ENCODE assay signal across 7 cellular contexts in the genomic region with DNA sequence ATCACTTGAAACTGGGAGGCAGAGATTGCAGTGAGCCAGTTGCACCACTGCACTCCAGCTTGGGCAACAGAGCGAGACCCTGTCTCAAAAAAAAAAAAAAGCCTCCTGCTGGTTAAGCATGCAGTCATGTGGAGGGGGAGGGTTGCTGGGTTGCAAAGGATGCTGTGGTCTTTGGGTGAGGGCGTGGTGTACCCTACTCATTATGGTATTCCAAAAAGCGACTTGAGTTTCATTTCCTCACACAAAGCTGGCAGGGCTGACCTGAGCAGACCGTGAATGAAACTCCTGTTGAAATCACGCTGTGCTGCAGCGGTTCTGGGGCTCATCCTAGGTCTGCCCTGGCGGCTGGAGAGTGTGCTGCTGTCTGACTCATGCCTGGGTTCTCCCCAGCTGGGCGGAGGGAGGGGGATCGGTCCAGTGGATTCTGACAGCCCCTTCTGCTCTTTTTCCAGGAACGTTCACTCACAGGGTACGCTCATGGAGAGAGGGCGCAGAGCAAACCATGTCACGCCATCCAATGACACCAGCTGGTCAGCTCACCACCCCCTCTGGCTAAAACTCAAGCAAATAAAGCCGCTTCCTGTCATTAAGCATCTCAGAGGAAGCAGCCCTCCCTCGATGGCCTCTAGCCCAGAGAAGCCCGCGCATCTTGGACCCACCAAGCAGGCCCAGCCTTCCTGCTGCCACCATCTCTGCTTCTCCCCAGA.
DNase-seq lines count a peak whose midpoint lies in the region; ATAC-seq and TF ChIP-seq lines count a peak whose summit lies in the region.

No MANE protein-coding gene starts in this region.

- H3K4me2 ChIP-seq in smooth muscle cell = peak overlapping the region; percentile 74

- H3K27ac Mint-ChIP-seq in activated CD8-positive, alpha-beta T cell treated with anti-CD3 and anti-CD28 coated beads, Interleukin-2, amount 10 ng/mL, durations not matched to agents 7 days and 5 days = peak overlapping the region; percentile 98

- H3K36me3 Mint-ChIP-seq in activated CD8-positive, alpha-beta T cell treated with anti-CD3 and anti-CD28 coated beads, Interleukin-2, amount 10 ng/mL, durations not matched to agents 7 days and 5 days (ENCODE audit: low read depth) = peaks cover 4% of the 10 kb centered on the region

- POLR2A ChIA-PET in activated CD8-positive, alpha-beta T cell treated with anti-CD3 and anti-CD28 coated beads, Interleukin-2, amount 10 ng/mL, durations not matched to agents 7 days and 5 days (lab: Charles Lee) = interaction anchor here (0.6 to 4.0 kb wide), 7 partner anchors 11 to 542 kb away, joined by 3 to 26 read pairs (median 5); a partner anchor contains a TSS

- peaks cover 73% of the 10 kb centered on the region for H3K4me1 Mint-ChIP-seq in activated CD8-positive, alpha-beta T cell treated with anti-CD3 and anti-CD28 coated beads, Interleukin-2, amount 10 ng/mL, durations not matched to agents 7 days and 5 days (ENCODE audit: low read depth)

- H3K79me2 ChIP-seq in smooth muscle cell (ENCODE audit: low read depth) = no peaks in the 10 kb centered on the region

- TF ChIP-seq CTCF in smooth muscle cell (IDR thresholded peaks at IDR 0.05; ENCODE audit: borderline replicate concordance, insufficient read depth, poor library complexity, severe bottlenecking) = peak; percentile 17

- CTCF ChIA-PET in activated CD8-positive, alpha-beta T cell treated with anti-CD3 and anti-CD28 coated beads, Interleukin-2, amount 10 ng/mL, durations not matched to agents 7 days and 5 days (lab: Charles Lee) = interaction anchor here (0.7 to 4.6 kb wide), 15 partner anchors 8 to 340 kb away, joined by 3 to 38 read pairs (median 5); a partner anchor contains a TSS

- H3K4me3 Mint-ChIP-seq in activated CD8-positive, alpha-beta T cell treated with anti-CD3 and anti-CD28 coated beads, Interleukin-2, amount 10 ng/mL, durations not matched to agents 7 days and 5 days = peak overlapping the region; percentile 78

- H4K20me1 ChIP-seq in smooth muscle cell (ENCODE audit: low read depth) = no peaks in the 10 kb centered on the region

- no peaks in the 10 kb centered on the region for H3K9me3 ChIP-seq in smooth muscle cell (replicated peaks; ENCODE audit: low read depth)

- H3K4me3 ChIP-seq in smooth muscle cell = peak overlapping the region; percentile 19

- TF ChIP-seq POLR2A in GM18526 (IDR thresholded peaks at IDR 0.05; ENCODE audit: extremely low read depth, insufficient read length) = peak; percentile 55

- no peak overlapping the region for H3K9ac ChIP-seq in smooth muscle cell (ENCODE audit: low read depth)

- H3K27me3 Mint-ChIP-seq in activated CD8-positive, alpha-beta T cell treated with anti-CD3 and anti-CD28 coated beads, Interleukin-2, amount 10 ng/mL, durations not matched to agents 7 days and 5 days (ENCODE audit: low read depth) = no peaks in the 10 kb centered on the region

- H3K27ac ChIP-seq in smooth muscle cell (ENCODE audit: low read depth) = peak overlapping the region; percentile 25

- ATAC-seq in HG02798 (IDR thresholded peaks at IDR 0.05; ENCODE audit: poor library complexity, unreplicated experiment) = peak; percentile 90
- peak; percentile 91 for ATAC-seq in activated CD8-positive, alpha-beta T cell treated with anti-CD3 and anti-CD28 coated beads, Interleukin-2, amount 10 ng/mL, durations not matched to agents 7 days and 5 days

- H3F3A ChIP-seq in smooth muscle cell (ENCODE audit: low read depth) = no peaks in the 10 kb centered on the region

- H3K36me3 ChIP-seq in smooth muscle cell (ENCODE audit: low read depth) = no peaks in the 10 kb centered on the region

- DNase-seq in NCI-H2196 (lab: John Stamatoyannopoulos, UW; ENCODE audit: unreplicated experiment) = peak; percentile 91
- DNase-seq in activated CD8-positive, alpha-beta T cell treated with anti-CD3 and anti-CD28 coated beads, Interleukin-2, amount 10 ng/mL, durations not matched to agents 7 days and 5 days = peak; percentile 87
- DNase-seq in fibroblast of the conjunctiva (ENCODE audit: low read depth) = peak; percentile 48
- peak; percentile 53 for DNase-seq in smooth muscle cell (lab: John Stamatoyannopoulos, UW; ENCODE audit: unreplicated experiment)
- no peak for DNase-seq in GF-D8 (lab: John Stamatoyannopoulos, UW)

- H3K4me1 ChIP-seq in smooth muscle cell (ENCODE audit: low read depth) = no peaks in the 10 kb centered on the region

- WGBS in smooth muscle cell (ENCODE audit: low lambda C conversion rate) = 30% methylated on average over 17 of the region's 17 CpGs

- H2AFZ ChIP-seq in smooth muscle cell (ENCODE audit: low read depth) = peak overlapping the region; percentile 28

- no peaks in the 10 kb centered on the region for H3K9me3 Mint-ChIP-seq in activated CD8-positive, alpha-beta T cell treated with anti-CD3 and anti-CD28 coated beads, Interleukin-2, amount 10 ng/mL, durations not matched to agents 7 days and 5 days (ENCODE audit: insufficient read depth)

- H3K27me3 ChIP-seq in smooth muscle cell (ENCODE audit: low read depth) = no peaks in the 10 kb centered on the region
